Comparison of ENCODE assay signal across 13 cellular contexts in genomic region chr11:2664886-2665746, GRCh38.
"Had no signal": no experiment of that assay in that cellular context is flagged by ENCODE, and none has a peak within 500 bp of the region (broad histone marks: within the 10 kb centered on the region; RNA-seq: fewer than 3 reads in every experiment).

No MANE protein-coding gene starts in this region.

- H3K27ac Mint-ChIP-seq: activated naive CD4-positive, alpha-beta T cell treated with anti-CD3 and anti-CD28 coated beads for 36 hours; activated T-helper 17 cell treated with anti-CD3 and anti-CD28 coated beads, Interleukin-2, amount 50 U/mL, for 72 hours; naive thymus-derived CD4-positive, alpha-beta T cell had no signal

- H3K4me3 Mint-ChIP-seq: activated naive CD4-positive, alpha-beta T cell treated with anti-CD3 and anti-CD28 coated beads for 36 hours; activated T-helper 17 cell treated with anti-CD3 and anti-CD28 coated beads, Interleukin-2, amount 50 U/mL, for 72 hours; naive thymus-derived CD4-positive, alpha-beta T cell; stimulated activated naive CD8-positive, alpha-beta T cell treated with anti-CD3 and anti-CD28 coated beads, Interleukin-15, amount 100 ng/mL, for 72 hours had no signal

- H3K4me1 Mint-ChIP-seq: activated T-helper 17 cell treated with anti-CD3 and anti-CD28 coated beads, Interleukin-2, amount 50 U/mL, for 72 hours; stimulated activated naive CD8-positive, alpha-beta T cell treated with anti-CD3 and anti-CD28 coated beads, Interleukin-15, amount 100 ng/mL, for 72 hours had no signal

- H3K27ac ChIP-seq: epithelial cell of prostate had no signal

- FAIRE-seq: urothelium cell line had no signal

- DNase-seq: activated CD4-positive, CD25-positive, alpha-beta regulatory T cell treated with anti-CD3 and anti-CD28 coated beads, Interleukin-2, amount 50 U/mL, for 72 hours; activated naive CD4-positive, alpha-beta T cell treated with anti-CD3 and anti-CD28 coated beads for 36 hours; caudate nucleus; effector memory CD4-positive, alpha-beta T cell; hypothalamus; naive thymus-derived CD4-positive, alpha-beta T cell; stimulated activated CD4-positive, alpha-beta T cell treated with anti-CD3 and anti-CD28 coated beads, Interleukin-4, amount 100 ng/mL, for 1 hour; stimulated activated naive CD8-positive, alpha-beta T cell treated with anti-CD3 and anti-CD28 coated beads, Interleukin-15, amount 100 ng/mL, for 72 hours; SW 1271 had no signal

- H3K27me3 Mint-ChIP-seq: activated T-helper 17 cell treated with anti-CD3 and anti-CD28 coated beads, Interleukin-2, amount 50 U/mL, for 72 hours; naive thymus-derived CD4-positive, alpha-beta T cell; stimulated activated naive CD8-positive, alpha-beta T cell treated with anti-CD3 and anti-CD28 coated beads, Interleukin-15, amount 100 ng/mL, for 72 hours had no signal

- H3K9me3 Mint-ChIP-seq: activated naive CD4-positive, alpha-beta T cell treated with anti-CD3 and anti-CD28 coated beads for 36 hours; activated T-helper 17 cell treated with anti-CD3 and anti-CD28 coated beads, Interleukin-2, amount 50 U/mL, for 72 hours; stimulated activated naive CD8-positive, alpha-beta T cell treated with anti-CD3 and anti-CD28 coated beads, Interleukin-15, amount 100 ng/mL, for 72 hours had no signal

- H3K4me3 ChIP-seq: lung had no signal

- ATAC-seq: activated T-helper 17 cell treated with anti-CD3 and anti-CD28 coated beads, Interleukin-2, amount 50 U/mL, for 72 hours; naive thymus-derived CD4-positive, alpha-beta T cell; stimulated activated naive CD8-positive, alpha-beta T cell treated with anti-CD3 and anti-CD28 coated beads, Interleukin-15, amount 100 ng/mL, for 72 hours had no signal
